ENCODE assay signal across 8 cellular contexts in genomic region chr9:105064248-105065118, GRCh38.
A peak's percentile ranks its signal among the peaks of the same experiment; 100 is the strongest.
DNase-seq lines count a peak whose midpoint lies in the region; ATAC-seq lines count a peak whose summit lies in the region.

No MANE protein-coding gene starts in this region.

- peak; percentile 59 for ATAC-seq in HG02798 (IDR thresholded peaks at IDR 0.05; ENCODE audit: poor library complexity, unreplicated experiment)

- H3K4me3 ChIP-seq in skeletal muscle cell (ENCODE audit: low read depth, low read length) = no peak overlapping the region

- DNase-seq in COLO668 (lab: John Stamatoyannopoulos, UW; ENCODE audit: unreplicated experiment) (peak; percentile 88), NCI-H526 treated with DMSO at 0.1 percent for 48 hours (lab: John Stamatoyannopoulos, UW) (peak; percentile 26), brain pericyte (ENCODE audit: low read depth, low spot score) (peak; percentile 90), iPS-NIHi11 (ENCODE audit: low spot score) (peak; percentile 55), skeletal muscle cell (ENCODE audit: low read depth) (peak; percentile 99)
- DNase-seq in activated CD4-positive, CD25-positive, alpha-beta regulatory T cell (lab: John Stamatoyannopoulos, UW) = no peak
- DNase-seq in stimulated activated CD8-positive, alpha-beta memory T cell treated with anti-CD3 and anti-CD28 coated beads, Interleukin-4, amount 100 ng/mL, for 48 hours = no peak

Comparison
In these comparisons a context has a peak if more than half of its experiments do, and no peak if none do; other contexts are left out.
1. DNase-seq: peak in COLO668 (single experiment), NCI-H526 treated with DMSO at 0.1 percent for 48 hours (single experiment), brain pericyte (single experiment), iPS-NIHi11 (single experiment) and skeletal muscle cell (single experiment); none in activated CD4-positive, CD25-positive, alpha-beta regulatory T cell (0 of 4) and stimulated activated CD8-positive, alpha-beta memory T cell treated with anti-CD3 and anti-CD28 coated beads, Interleukin-4, amount 100 ng/mL, for 48 hours (single experiment).